In the genomic region with DNA sequence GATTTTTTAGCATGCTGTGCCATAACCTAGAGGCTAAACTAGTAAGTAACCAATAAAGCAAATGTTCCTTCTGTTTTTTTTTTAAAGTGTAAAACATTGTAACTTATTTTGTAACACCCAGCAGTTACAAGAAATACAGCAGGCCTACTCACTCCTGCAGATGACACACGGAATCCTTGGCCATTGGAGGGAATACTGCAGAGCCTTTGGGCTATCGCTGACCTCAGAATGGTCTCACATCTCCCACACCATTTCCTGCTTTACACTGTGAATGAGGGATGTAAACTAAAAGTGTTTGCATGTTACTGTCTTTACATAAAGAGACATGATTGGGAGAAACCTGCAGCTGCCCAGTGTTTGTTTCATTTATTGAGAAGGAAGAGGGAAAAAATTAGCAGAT, we compare ENCODE assay signal across 20 cellular contexts.
"Had no signal": no experiment of that assay in that cellular context is flagged by ENCODE, and none has a peak within 500 bp of the region (broad histone marks: within the 10 kb centered on the region; RNA-seq: fewer than 3 reads in every experiment).

No MANE protein-coding gene starts in this region.

- H3K27me3 Mint-ChIP-seq: activated CD4-positive, alpha-beta memory T cell treated with anti-CD3 and anti-CD28 coated beads, Interleukin-2, amount 10 ng/mL, durations not matched to agents 7 days and 5 days; activated CD4-positive, alpha-beta T cell treated with anti-CD3 and anti-CD28 coated beads for 36 hours; activated naive CD4-positive, alpha-beta T cell treated with anti-CD3 and anti-CD28 coated beads, Interleukin-2, amount 50 U/mL, for 24 hours; progenitor cell of endocrine pancreas had no signal

- H3K4me3 ChIP-seq: adrenal gland, colonic mucosa, esophagus muscularis mucosa, right atrium auricular region, skin epidermis had no signal

- H3K9me3 Mint-ChIP-seq: activated CD4-positive, alpha-beta memory T cell treated with anti-CD3 and anti-CD28 coated beads, Interleukin-2, amount 10 ng/mL, durations not matched to agents 7 days and 5 days; activated naive CD4-positive, alpha-beta T cell treated with anti-CD3 and anti-CD28 coated beads, Interleukin-2, amount 50 U/mL, for 24 hours; activated T-cell treated with anti-CD3 and anti-CD28 coated beads, Interleukin-2, amount 50 U/mL, for 4 hours; mesothelial cell of epicardium had no signal

- H3K27ac Mint-ChIP-seq: activated CD4-positive, alpha-beta memory T cell treated with anti-CD3 and anti-CD28 coated beads, Interleukin-2, amount 10 ng/mL, durations not matched to agents 7 days and 5 days; activated CD4-positive, alpha-beta T cell treated with anti-CD3 and anti-CD28 coated beads for 36 hours; activated naive CD4-positive, alpha-beta T cell treated with anti-CD3 and anti-CD28 coated beads, Interleukin-2, amount 50 U/mL, for 24 hours; mesothelial cell of epicardium; progenitor cell of endocrine pancreas had no signal

- DNase-seq: activated CD4-positive, alpha-beta memory T cell treated with anti-CD3 and anti-CD28 coated beads, Interleukin-2, amount 10 ng/mL, durations not matched to agents 7 days and 5 days; activated CD4-positive, alpha-beta T cell treated with anti-CD3 and anti-CD28 coated beads for 36 hours; activated effector memory CD4-positive, alpha-beta T cell treated with anti-CD3 and anti-CD28 coated beads, Interleukin-2, amount 50 U/mL, for 16 hours; activated T-cell treated with anti-CD3 and anti-CD28 coated beads, Interleukin-2, amount 50 U/mL, for 4 hours; adrenal gland; central memory CD4-positive, alpha-beta T cell; colonic mucosa; foreskin keratinocyte; stimulated activated CD4-positive, alpha-beta T cell treated with anti-CD3 and anti-CD28 coated beads, Interleukin-4, amount 100 ng/mL, for 4 hours; stimulated activated CD8-positive, alpha-beta memory T cell treated with anti-CD3 and anti-CD28 coated beads, Interleukin-4, amount 100 ng/mL, for 48 hours; stimulated activated naive CD4-positive, alpha-beta T cell treated with Interleukin-2 at 50 U/mL for 16 hours; substantia nigra; T-helper 1 cell; trophoblast cell had no signal

- H3K4me3 Mint-ChIP-seq: activated CD4-positive, alpha-beta memory T cell treated with anti-CD3 and anti-CD28 coated beads, Interleukin-2, amount 10 ng/mL, durations not matched to agents 7 days and 5 days; activated CD4-positive, alpha-beta T cell treated with anti-CD3 and anti-CD28 coated beads for 36 hours; activated naive CD4-positive, alpha-beta T cell treated with anti-CD3 and anti-CD28 coated beads, Interleukin-2, amount 50 U/mL, for 24 hours; activated T-cell treated with anti-CD3 and anti-CD28 coated beads, Interleukin-2, amount 50 U/mL, for 4 hours; mesothelial cell of epicardium had no signal

- ATAC-seq: activated CD4-positive, alpha-beta T cell treated with anti-CD3 and anti-CD28 coated beads for 36 hours; activated T-cell treated with anti-CD3 and anti-CD28 coated beads, Interleukin-2, amount 50 U/mL, for 4 hours; foreskin keratinocyte had no signal

- H3K9me3 ChIP-seq: adrenal gland, colonic mucosa, esophagus muscularis mucosa, right atrium auricular region had no signal

- H3K4me1 Mint-ChIP-seq: activated CD4-positive, alpha-beta T cell treated with anti-CD3 and anti-CD28 coated beads for 36 hours; activated naive CD4-positive, alpha-beta T cell treated with anti-CD3 and anti-CD28 coated beads, Interleukin-2, amount 50 U/mL, for 24 hours; mesothelial cell of epicardium had no signal
